In genomic region chr3:159763466-159764210, GRCh38 we compare ENCODE assay signal across 8 cellular contexts.
DNase-seq lines count a peak whose midpoint lies in the region; ATAC-seq and TF ChIP-seq lines count a peak whose summit lies in the region.

No MANE protein-coding gene starts in this region.

- peak overlapping the region; percentile 94 for H3K27ac ChIP-seq in ACC112 (ENCODE audit: low read depth, low read length)
- H3K27ac ChIP-seq in mesendoderm (ENCODE audit: low read depth, low read length): peak overlapping the region; percentile 85
- peak overlapping the region; percentile 83 to 88 for H3K27ac ChIP-seq in testis

- H2AK5ac ChIP-seq in mesendoderm (ENCODE audit: low read length): no peak overlapping the region

- TF ChIP-seq POLR2A in testis (IDR thresholded peaks at IDR 0.05): no peak

- H2AFZ ChIP-seq in ACC112 (ENCODE audit: low read length, unreplicated experiment): peak overlapping the region; percentile 61

- no peak overlapping the region for H2BK15ac ChIP-seq in mesendoderm (replicated peaks; ENCODE audit: low read depth)

- peak; percentile 91 to 99 (median 98) for DNase-seq in NCI-H1417 (lab: John Stamatoyannopoulos, UW)
- DNase-seq in T1000 (lab: John Stamatoyannopoulos, UW): peak; percentile 82
- peak; percentile 80 for DNase-seq in endothelial cell (ENCODE audit: low spot score)
- DNase-seq in mesendoderm: peak; percentile 90
- DNase-seq in testis: peak; percentile 66

- peak overlapping the region; percentile 41 for H3K4ac ChIP-seq in mesendoderm (ENCODE audit: low read depth, low read length)

- peak overlapping the region; percentile 91 for H3K18ac ChIP-seq in mesendoderm (ENCODE audit: low read length)

- TF ChIP-seq CTCF in GM12872 (IDR thresholded peaks at IDR 0.05; ENCODE audit: insufficient read depth, low read depth, low read length): peak; percentile 12; the same call in 1 of the 3 replicates
- peak; percentile 18 for TF ChIP-seq CTCF in endothelial cell (IDR thresholded peaks at IDR 0.05; ENCODE audit: unreplicated experiment)
- TF ChIP-seq CTCF in testis (IDR thresholded peaks at IDR 0.05): peak in 1 of 3 experiments; percentile 29

- H3K56ac ChIP-seq in mesendoderm (ENCODE audit: low read length): peak overlapping the region; percentile 96

- H3K27me3 Mint-ChIP-seq in endothelial cell (ENCODE audit: unreplicated experiment): peaks cover 10% of the 10 kb centered on the region

- peak overlapping the region; percentile 82 for H3K4me2 ChIP-seq in mesendoderm (ENCODE audit: low read length)

- peaks cover 7% of the 10 kb centered on the region for H3K79me1 ChIP-seq in mesendoderm (ENCODE audit: low read length)

- ATAC-seq in HG02678 (IDR thresholded peaks at IDR 0.05; ENCODE audit: unreplicated experiment): peak; percentile 69

- H3K4me3 ChIP-seq in ACC112 (ENCODE audit: low read depth, low read length): peak overlapping the region; percentile 83
- H3K4me3 ChIP-seq in mesendoderm (ENCODE audit: low read length): peak overlapping the region; percentile 75
- peak overlapping the region; percentile 65 to 78 for H3K4me3 ChIP-seq in testis

- H3K36me3 Mint-ChIP-seq in endothelial cell (ENCODE audit: low read depth, unreplicated experiment): peaks cover 4% of the 10 kb centered on the region

- no peak overlapping the region for H4K8ac ChIP-seq in mesendoderm (ENCODE audit: low read depth, low read length)

- intact Hi-C loops in testis (cut with DNase I; ENCODE audit: low total_unique reads): no loop called here

- peak overlapping the region; percentile 96 for H3K27ac Mint-ChIP-seq in endothelial cell (ENCODE audit: unreplicated experiment)

- no peak overlapping the region for H4K5ac ChIP-seq in mesendoderm (ENCODE audit: low read length)

- peaks cover 56% of the 10 kb centered on the region for H3K4me1 Mint-ChIP-seq in endothelial cell (ENCODE audit: unreplicated experiment)

- H3K9me3 ChIP-seq in testis: no peaks in the 10 kb centered on the region

- no CpG with 5 or more reads among the region's 75 CpGs for WGBS in mesendoderm (ENCODE audit: extremely low coverage, insufficient coverage, low lambda C conversion rate)
- 0 to 1% methylated on average over 22 to 66 of the region's 75 CpGs for WGBS in testis, 2 donors

- H3K79me2 ChIP-seq in ACC112 (ENCODE audit: control insufficient read depth, insufficient read depth, low read length, unreplicated experiment): peaks cover 29% of the 10 kb centered on the region
- peaks cover 22% of the 10 kb centered on the region for H3K79me2 ChIP-seq in mesendoderm (ENCODE audit: control insufficient read depth, insufficient read depth, low read length)

- H3K36me3 ChIP-seq in ACC112 (ENCODE audit: insufficient read depth, low read length): no peaks in the 10 kb centered on the region
- no peaks in the 10 kb centered on the region for H3K36me3 ChIP-seq in mesendoderm (ENCODE audit: control insufficient read depth, insufficient read depth, low read length)
- no peaks in the 10 kb centered on the region for H3K36me3 ChIP-seq in testis (ENCODE audit: low read depth, missing control alignments)

- H3K9ac ChIP-seq in mesendoderm (ENCODE audit: low read length): peak overlapping the region; percentile 83

- H3K4me3 Mint-ChIP-seq in endothelial cell (ENCODE audit: unreplicated experiment): peak overlapping the region; percentile 98

- H2BK120ac ChIP-seq in mesendoderm (ENCODE audit: low read depth, low read length): no peak overlapping the region

- H3K23ac ChIP-seq in mesendoderm (ENCODE audit: low read length): peak overlapping the region; percentile 70

- peak overlapping the region; percentile 29 for H2BK5ac ChIP-seq in mesendoderm (ENCODE audit: low read length)

- H3K27me3 ChIP-seq in ACC112 (ENCODE audit: insufficient read depth, low read length) (no peaks in the 10 kb centered on the region), mesendoderm (ENCODE audit: insufficient read depth, low read length, poor library complexity) (no peaks in the 10 kb centered on the region), testis (no peaks in the 10 kb centered on the region)

- H3K9me3 Mint-ChIP-seq in endothelial cell (ENCODE audit: unreplicated experiment): no peaks in the 10 kb centered on the region

- H3K4me1 ChIP-seq in ACC112 (ENCODE audit: control insufficient read depth, insufficient read depth, low read length, unreplicated experiment) (peaks cover 34% of the 10 kb centered on the region), mesendoderm (ENCODE audit: control insufficient read depth, low read depth, low read length) (peaks cover 10% of the 10 kb centered on the region), testis (peaks cover 3% of the 10 kb centered on the region)

Comparison
In these comparisons a context has a peak if more than half of its experiments do, and no peak if none do; other contexts are left out.
1. Peak in every context shown above with its lines: DNase-seq, ATAC-seq, H3K4me3 ChIP-seq and H3K27ac ChIP-seq.